In the genomic region with DNA sequence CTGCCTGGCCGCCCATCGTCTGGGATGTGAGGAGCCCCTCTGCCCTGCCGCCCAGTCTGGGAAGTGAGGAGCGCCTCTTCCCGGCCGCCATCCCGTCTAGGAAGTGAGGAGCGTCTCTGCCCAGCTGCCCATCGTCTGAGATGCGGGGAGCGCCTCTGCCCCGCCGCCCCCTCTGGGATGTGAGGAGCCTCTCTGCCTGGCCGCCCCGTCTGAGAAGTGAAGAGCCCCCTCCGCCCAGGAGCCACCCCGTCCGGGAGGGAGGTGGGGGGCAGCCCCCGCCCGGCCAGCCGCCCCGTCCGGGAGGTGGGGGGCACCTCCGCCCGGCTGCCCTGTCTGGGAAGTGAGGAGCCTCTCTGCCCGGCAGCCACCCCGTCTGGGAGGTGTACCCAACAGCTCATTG, we compare ENCODE assay signal across 6 cellular contexts. TPM values are rescaled to one million over a fixed set of nuclear protein-coding genes. Genes with fewer than 3 reads are reported as not detected.
"Had no signal": no experiment of that assay in that cellular context is flagged by ENCODE, and none has a peak within 500 bp of the region (broad histone marks: within the 10 kb centered on the region; RNA-seq: fewer than 3 reads in every experiment).

No MANE protein-coding gene starts in this region.

RNA-seq across cellular contexts. Expression of a gene that starts 3.4 kb away (rescaled TPM):
- total RNA-seq: HepG2, HT-29, HT1080, IMR-90, K562 had no signal
- polyA plus RNA-seq: HepG2, IgD-negative memory B cell, IMR-90, K562 had no signal
